Comparison of ENCODE assay signal across 9 cellular contexts in genomic region chr1:180156631-180157091, GRCh38. TPM values are rescaled to one million over a fixed set of nuclear protein-coding genes. Genes with fewer than 3 reads are reported as not detected.
DNase-seq lines count a peak whose midpoint lies in the region; ATAC-seq and TF ChIP-seq lines count a peak whose summit lies in the region.
"Had no signal": no experiment of that assay in that cellular context is flagged by ENCODE, and none has a peak within 500 bp of the region (broad histone marks: within the 10 kb centered on the region; RNA-seq: fewer than 3 reads in every experiment).

No MANE protein-coding gene starts in this region.

- no peak for TF ChIP-seq CTCF in chondrocyte (IDR thresholded peaks at IDR 0.05)

- H3K9ac ChIP-seq in Karpas-422 (ENCODE audit: low read length), result no peak overlapping the region

- H3K4me2 ChIP-seq in Karpas-422 (ENCODE audit: low read depth, low read length, poor library complexity, severe bottlenecking), result peak overlapping the region; percentile 84

- peaks cover 13 to 38% (median 35%) of the 10 kb centered on the region in 4 donors for H3K4me1 Mint-ChIP-seq in CD4-positive, CD25-positive, alpha-beta regulatory T cell
- H3K4me1 Mint-ChIP-seq in chondrocyte (ENCODE audit: low read depth), result peaks cover 49% of the 10 kb centered on the region
- H3K4me1 Mint-ChIP-seq in naive thymus-derived CD8-positive, alpha-beta T cell, result peaks cover 33 to 55% (median 42%) of the 10 kb centered on the region in 4 donors

- H3K4me3 Mint-ChIP-seq in CD4-positive, CD25-positive, alpha-beta regulatory T cell, result peak overlapping the region; percentile 27 to 84 (median 54)
- peak overlapping the region; percentile 96 for H3K4me3 Mint-ChIP-seq in chondrocyte (ENCODE audit: unreplicated experiment)
- peak overlapping the region in 7 of 10 donors; percentile 6 to 94 (median 92) for H3K4me3 Mint-ChIP-seq in naive thymus-derived CD8-positive, alpha-beta T cell

- no peaks in the 10 kb centered on the region for H3K27me3 ChIP-seq in CD4-positive, CD25-positive, alpha-beta regulatory T cell (ENCODE audit: control insufficient read depth, insufficient read depth, low read length)
- no peaks in the 10 kb centered on the region for H3K27me3 ChIP-seq in Karpas-422 (ENCODE audit: low read length)

- peaks cover 24% of the 10 kb centered on the region for H3K4me1 ChIP-seq in CD4-positive, CD25-positive, alpha-beta regulatory T cell (ENCODE audit: control insufficient read depth, insufficient read depth, low read length, poor library complexity, severe bottlenecking)
- H3K4me1 ChIP-seq in Karpas-422 (ENCODE audit: low read length), result peaks cover 22% of the 10 kb centered on the region

- no peaks in the 10 kb centered on the region for H3K27me3 Mint-ChIP-seq in CD4-positive, CD25-positive, alpha-beta regulatory T cell
- H3K27me3 Mint-ChIP-seq in chondrocyte (ENCODE audit: low read depth), result no peaks in the 10 kb centered on the region
- H3K27me3 Mint-ChIP-seq in naive thymus-derived CD8-positive, alpha-beta T cell, result no peaks in the 10 kb centered on the region

- H3K9me3 Mint-ChIP-seq in CD4-positive, CD25-positive, alpha-beta regulatory T cell, result peaks cover 0 to 2% (median 0%) of the 10 kb centered on the region in 7 donors
- no peaks in the 10 kb centered on the region for H3K9me3 Mint-ChIP-seq in chondrocyte (ENCODE audit: low read depth)
- H3K9me3 Mint-ChIP-seq in naive thymus-derived CD8-positive, alpha-beta T cell, result no peaks in the 10 kb centered on the region

- H3K36me3 Mint-ChIP-seq in CD4-positive, CD25-positive, alpha-beta regulatory T cell, result no peaks in the 10 kb centered on the region
- peaks cover 1% of the 10 kb centered on the region for H3K36me3 Mint-ChIP-seq in chondrocyte (ENCODE audit: low read depth)
- H3K36me3 Mint-ChIP-seq in naive thymus-derived CD8-positive, alpha-beta T cell, result no peaks in the 10 kb centered on the region

- no peaks in the 10 kb centered on the region for H4K20me1 ChIP-seq in Karpas-422 (ENCODE audit: insufficient read depth, low read depth, low read length)

- no peaks in the 10 kb centered on the region for H3K36me3 ChIP-seq in CD4-positive, CD25-positive, alpha-beta regulatory T cell (ENCODE audit: control insufficient read depth, insufficient read depth, low read length)
- no peaks in the 10 kb centered on the region for H3K36me3 ChIP-seq in Karpas-422 (ENCODE audit: insufficient read depth, low read length)

- no peak overlapping the region for H3K4me3 ChIP-seq in CD4-positive, CD25-positive, alpha-beta regulatory T cell (ENCODE audit: low read depth, low read length)
- H3K4me3 ChIP-seq in Karpas-422 (ENCODE audit: low read length), result no peak overlapping the region

- H3K27ac ChIP-seq in CD4-positive, CD25-positive, alpha-beta regulatory T cell (ENCODE audit: insufficient read depth, low read length, poor library complexity, severe bottlenecking), result no peak overlapping the region
- no peak overlapping the region for H3K27ac ChIP-seq in Karpas-422 (ENCODE audit: low read length)

- H3K9me3 ChIP-seq in CD4-positive, CD25-positive, alpha-beta regulatory T cell (ENCODE audit: control insufficient read depth in 2 of 2, low read length in 2 of 2), result no peaks in the 10 kb centered on the region
- H3K9me3 ChIP-seq in Karpas-422 (ENCODE audit: low read length), result no peaks in the 10 kb centered on the region

- ATAC-seq in CD4-positive, CD25-positive, alpha-beta regulatory T cell (ENCODE audit: low read depth in 2 of 2), result no peak
- ATAC-seq in naive thymus-derived CD8-positive, alpha-beta T cell, result no peak
- ATAC-seq in HG03354 (IDR thresholded peaks at IDR 0.05; ENCODE audit: poor library complexity, severe bottlenecking, unreplicated experiment), result no peak

- no peak overlapping the region for H2AFZ ChIP-seq in Karpas-422 (ENCODE audit: low read length)

- POLR2A ChIA-PET in naive thymus-derived CD8-positive, alpha-beta T cell (lab: Charles Lee), result no interaction called here

- no peak for DNase-seq in CD4-positive, CD25-positive, alpha-beta regulatory T cell
- DNase-seq in Karpas-422 (no peak), chondrocyte (ENCODE audit: low spot score) (no peak), NCI-H128 (lab: John Stamatoyannopoulos, UW; ENCODE audit: unreplicated experiment) (no peak), NCI-H1105 (lab: John Stamatoyannopoulos, UW) (no peak)
- DNase-seq in naive thymus-derived CD8-positive, alpha-beta T cell, result no peak
- no peak for DNase-seq in stimulated activated naive CD4-positive, alpha-beta T cell (lab: John Stamatoyannopoulos, UW)
- DNase-seq: NCI-H446 treated with DMSO at 0.1 percent for 48 hours had no signal

- peak overlapping the region in 1 of 3 donors; percentile 59 for H3K27ac Mint-ChIP-seq in CD4-positive, CD25-positive, alpha-beta regulatory T cell
- peak overlapping the region; percentile 68 for H3K27ac Mint-ChIP-seq in chondrocyte (ENCODE audit: unreplicated experiment)
- peak overlapping the region in 4 of 10 donors; percentile 12 to 93 (median 76) for H3K27ac Mint-ChIP-seq in naive thymus-derived CD8-positive, alpha-beta T cell

- H3K79me2 ChIP-seq in Karpas-422 (ENCODE audit: low read length), result no peaks in the 10 kb centered on the region

- no peaks in the 10 kb centered on the region for H3K9me2 ChIP-seq in Karpas-422 (replicated peaks; ENCODE audit: insufficient read depth, low read length)

RNA-seq across cellular contexts. Expression of gene QSOX1, which starts 2.0 kb away (rescaled TPM):
- total RNA-seq in CD4-positive, CD25-positive, alpha-beta regulatory T cell, result 19.9 TPM
- 10 to 100 TPM in 2 of 4 donors, 1 to 10 TPM in 2; 8.4 to 12.0 (median 10.3) TPM for polyA plus RNA-seq in CD4-positive, CD25-positive, alpha-beta regulatory T cell
- 4.7 and 10.0 TPM in 2 replicates for total RNA-seq in Karpas-422 (2014; rRNA removed; shearing (Covaris generic); ENCODE audit: low replicate concordance)
- 152 to 232 TPM (median 222 TPM) in 3 replicates for total RNA-seq in chondrocyte
- 10 to 100 TPM; 19.9 to 23.1 TPM for total RNA-seq in naive thymus-derived CD8-positive, alpha-beta T cell
- 10 to 100 TPM in 1 of 3 donors, 1 to 10 TPM in 2; 8.1 to 11.4 (median 9.8) TPM for polyA plus RNA-seq in naive thymus-derived CD8-positive, alpha-beta T cell
